ENCODE assay signal across 26 cellular contexts in the genomic region with DNA sequence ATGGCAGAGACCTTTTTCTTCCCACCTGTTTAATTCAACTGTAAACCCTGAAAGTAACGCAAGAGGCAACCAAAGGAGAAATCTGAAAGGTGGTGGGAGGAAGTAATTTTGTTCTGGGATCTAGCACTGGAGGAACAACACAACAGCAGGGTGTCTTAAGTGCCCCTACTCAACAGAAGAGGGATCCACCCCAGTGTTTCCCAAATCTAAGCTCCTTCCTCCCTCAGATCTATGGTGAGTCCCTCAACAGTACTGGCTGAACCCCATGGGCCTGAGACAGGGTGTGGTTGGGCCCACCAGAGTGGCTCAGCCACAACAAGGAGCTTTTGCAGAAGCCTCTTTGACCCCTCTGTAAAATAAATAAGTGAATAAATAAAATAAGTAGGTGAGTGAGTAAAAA.
DNase-seq lines count a peak whose midpoint lies in the region; ATAC-seq, FAIRE-seq and TF ChIP-seq lines count a peak whose summit lies in the region.
"Had no signal": no experiment of that assay in that cellular context is flagged by ENCODE, and none has a peak within 500 bp of the region (broad histone marks: within the 10 kb centered on the region; RNA-seq: fewer than 3 reads in every experiment).

No MANE protein-coding gene starts in this region.

- CTCF ChIA-PET in IMR-90 (lab: Yijun Ruan, JAX) (no interaction called here), H1 (lab: Charles Lee; ENCODE audit: partially characterized antibody) (interaction anchor here (0.9 kb wide), 1 partner anchor 817 kb away, joined by 4 read pairs; no protein-coding TSS in a partner anchor), HepG2 (lab: Yijun Ruan, JAX; ENCODE audit: low intra/inter-chr PET ratio, low total read pairs) (no interaction called here)

- H4K8ac ChIP-seq in IMR-90 (ENCODE audit: low read depth in 2 of 2, low read length in 2 of 2) (no peak overlapping the region), H1 (ENCODE audit: extremely low read depth, insufficient read depth, low read length) (no peak overlapping the region)

- H3K18ac ChIP-seq in IMR-90 (ENCODE audit: low read depth, low read length) (no peak overlapping the region), H1 (ENCODE audit: extremely low read depth, low read length) (no peak overlapping the region)

- no peaks in the 10 kb centered on the region for H3K27me3 Mint-ChIP-seq in GM23338 (ENCODE audit: insufficient read depth, low read depth, poor library complexity)
- H3K27me3 Mint-ChIP-seq in activated T-helper 2 cell treated with anti-CD3 and anti-CD28 coated beads, Interferon-gamma antibody, Interleukin-2, Interleukin-4, amounts not matched to agents 10 μg/mL and 5 μg/mL and 100 μg/mL, durations not matched to agents 14 hours and 24 hours and 36 hours (ENCODE audit: low read depth): no peaks in the 10 kb centered on the region
- H3K27me3 Mint-ChIP-seq: CD4-positive, alpha-beta T cell; CD8-positive, alpha-beta memory T cell had no signal

- H3K36me3 Mint-ChIP-seq in GM23338 (ENCODE audit: low read depth): no peaks in the 10 kb centered on the region
- H3K36me3 Mint-ChIP-seq in activated T-helper 2 cell treated with anti-CD3 and anti-CD28 coated beads, Interferon-gamma antibody, Interleukin-2, Interleukin-4, amounts not matched to agents 10 μg/mL and 5 μg/mL and 100 μg/mL, durations not matched to agents 14 hours and 24 hours and 36 hours (ENCODE audit: low read depth): no peaks in the 10 kb centered on the region
- H3K36me3 Mint-ChIP-seq: CD14-positive monocyte; CD8-positive, alpha-beta memory T cell had no signal

- in situ Hi-C loops in IMR-90 (cut with MboI; ENCODE audit: low sequenced_read_pairs): no loop called here
- in situ Hi-C loops in HepG2 (cut with HindIII; ENCODE audit: extremely low pct_ligation_motif_present, low pct_unique_long_range_greater_than_20kb): loop anchor here (5.0 kb wide), 1 partner anchor 819 kb away; no protein-coding TSS in a partner anchor

- H2BK20ac ChIP-seq in IMR-90 (ENCODE audit: low read depth, low read length): no peak overlapping the region
- no peak overlapping the region for H2BK20ac ChIP-seq in H1 (ENCODE audit: low read length)

- no peak overlapping the region for H3K27ac Mint-ChIP-seq in GM23338
- H3K27ac Mint-ChIP-seq in activated T-helper 2 cell treated with anti-CD3 and anti-CD28 coated beads, Interferon-gamma antibody, Interleukin-2, Interleukin-4, amounts not matched to agents 10 μg/mL and 5 μg/mL and 100 μg/mL, durations not matched to agents 14 hours and 24 hours and 36 hours: no peak overlapping the region
- H3K27ac Mint-ChIP-seq: CD14-positive monocyte; CD4-positive, alpha-beta T cell; CD8-positive, alpha-beta memory T cell; H9 had no signal

- no peak overlapping the region for H3K14ac ChIP-seq in IMR-90 (replicated peaks; ENCODE audit: low read depth, low read length)
- no peak overlapping the region for H3K14ac ChIP-seq in H1 (ENCODE audit: insufficient read length)

- H3K56ac ChIP-seq in IMR-90 (ENCODE audit: extremely low read depth, insufficient read depth, low read length) (no peak overlapping the region), H1 (replicated peaks; ENCODE audit: insufficient read length, low read depth, low read length) (no peak overlapping the region)

- H4K91ac ChIP-seq in IMR-90 (ENCODE audit: insufficient read depth, low read depth, low read length) (no peak overlapping the region), H1 (replicated peaks; ENCODE audit: insufficient read length, low read length) (no peak overlapping the region)

- H3K9me3 ChIP-seq in IMR-90 (ENCODE audit: control insufficient read depth, insufficient read depth, low read length) (no peaks in the 10 kb centered on the region), H1 (ENCODE audit: insufficient read depth in 2 of 2, low read depth in 1 of 2, low read length in 1 of 2) (no peaks in the 10 kb centered on the region), HepG2 (ENCODE audit: low read length) (no peaks in the 10 kb centered on the region)
- H3K9me3 ChIP-seq: A549; BE2C; BLaER1 treated with 17β-estradiol and CSF1 and Interleukin-3, amounts not matched to agents 10 nM and 100 nM had no signal

- no peak overlapping the region for H2BK120ac ChIP-seq in IMR-90 (ENCODE audit: low read depth, low read length)
- H2BK120ac ChIP-seq in H1 (replicated peaks; ENCODE audit: low read depth, low read length): no peak overlapping the region

- H2AFZ ChIP-seq in GM23338 (no peak overlapping the region), IMR-90 (replicated peaks; ENCODE audit: low read length, poor library complexity) (peak overlapping the region; percentile 58), H1 (ENCODE audit: low read length) (no peak overlapping the region), HepG2 (ENCODE audit: low read length) (no peak overlapping the region)

- H3K27ac ChIP-seq in GM23338 (ENCODE audit: low read depth): no peak overlapping the region
- H3K27ac ChIP-seq in IMR-90 (ENCODE audit: insufficient read depth, low read length): no peak overlapping the region
- no peak overlapping the region for H3K27ac ChIP-seq in H1 (ENCODE audit: low read depth, low read length)
- H3K27ac ChIP-seq in HepG2 (ENCODE audit: extremely low read length, insufficient read depth, low read length): no peak overlapping the region
- H3K27ac ChIP-seq: A549; BLaER1 treated with 17β-estradiol and CSF1 and Interleukin-3, amounts not matched to agents 10 nM and 100 nM had no signal

- H3K9me1 ChIP-seq in IMR-90 (ENCODE audit: insufficient read depth, low read length): no peaks in the 10 kb centered on the region

- dilution Hi-C loops in IMR-90 (cut with HindIII; ENCODE audit: low sequenced_read_pairs, unreplicated experiment): no loop called here

- H2BK5ac ChIP-seq in IMR-90 (ENCODE audit: low read depth, low read length, poor library complexity, severe bottlenecking) (no peak overlapping the region), H1 (ENCODE audit: low read depth, low read length) (no peak overlapping the region)

- no peaks in the 10 kb centered on the region for H3K9me2 ChIP-seq in GM23338 (ENCODE audit: insufficient read depth)

- H3K4me1 ChIP-seq in GM23338 (ENCODE audit: insufficient read depth): no peaks in the 10 kb centered on the region
- H3K4me1 ChIP-seq in IMR-90 (ENCODE audit: control insufficient read depth, insufficient read depth, low read length): no peaks in the 10 kb centered on the region
- peaks cover 0 to 2% (median 0%) of the 10 kb centered on the region in 4 experiments; a peak in 1 of 7 replicates for H3K4me1 ChIP-seq in H1 (replicated peaks in 1 of 4; ENCODE audit: control insufficient read depth in 3 of 4, insufficient read depth in 4 of 4, low read length in 3 of 4)
- H3K4me1 ChIP-seq in HepG2 (ENCODE audit: insufficient read depth, low read length): no peaks in the 10 kb centered on the region
- H3K4me1 ChIP-seq: A549; BLaER1 treated with 17β-estradiol and CSF1 and Interleukin-3, amounts not matched to agents 10 nM and 100 nM had no signal

- H3K27me3 ChIP-seq in GM23338 (ENCODE audit: insufficient read depth): no peaks in the 10 kb centered on the region
- no peaks in the 10 kb centered on the region for H3K27me3 ChIP-seq in IMR-90 (ENCODE audit: control insufficient read depth, insufficient read depth, low read length)
- no peaks in the 10 kb centered on the region for H3K27me3 ChIP-seq in H1 (replicated peaks in 1 of 4; ENCODE audit: control insufficient read depth in 3 of 4, extremely low read depth in 1 of 4, insufficient read depth in 3 of 4, low read length in 3 of 4)
- H3K27me3 ChIP-seq in HepG2 (ENCODE audit: control insufficient read depth in 1 of 2, insufficient read depth in 2 of 2, low read length in 2 of 2): no peaks in the 10 kb centered on the region
- H3K27me3 ChIP-seq: BE2C; BLaER1 treated with 17β-estradiol and CSF1 and Interleukin-3, amounts not matched to agents 10 nM and 100 nM had no signal

- H3K4me3 Mint-ChIP-seq in GM23338: no peak overlapping the region
- H3K4me3 Mint-ChIP-seq in activated T-helper 2 cell treated with anti-CD3 and anti-CD28 coated beads, Interferon-gamma antibody, Interleukin-2, Interleukin-4, amounts not matched to agents 10 μg/mL and 5 μg/mL and 100 μg/mL, durations not matched to agents 14 hours and 24 hours and 36 hours (ENCODE audit: low read depth): no peak overlapping the region
- H3K4me3 Mint-ChIP-seq: CD14-positive monocyte; CD4-positive, alpha-beta T cell; CD8-positive, alpha-beta memory T cell; H9 had no signal

- H3K23me2 ChIP-seq in H1 (ENCODE audit: low read depth, low read length): no peaks in the 10 kb centered on the region

- intact Hi-C loops in IMR-90 (cut with micrococcal nuclease) (loop anchor here (10.0 kb wide), 1 partner anchor 396 kb away; no protein-coding TSS in a partner anchor), HepG2 (cut with micrococcal nuclease; ENCODE audit: unreplicated experiment) (loop anchor here (10.0 kb wide), 1 partner anchor 256 kb away; no protein-coding TSS in a partner anchor)
- intact Hi-C loops in activated T-helper 2 cell treated with anti-CD3 and anti-CD28 coated beads, Interferon-gamma antibody, Interleukin-2, Interleukin-4, amounts not matched to agents 10 μg/mL and 5 μg/mL and 100 μg/mL, durations not matched to agents 14 hours and 24 hours and 36 hours (cut with micrococcal nuclease): no loop called here

- H3K79me2 ChIP-seq in GM23338 (replicated peaks; ENCODE audit: insufficient read depth): no peaks in the 10 kb centered on the region
- no peaks in the 10 kb centered on the region for H3K79me2 ChIP-seq in H1 (ENCODE audit: control insufficient read depth in 1 of 2, insufficient read depth in 2 of 2, low read length in 2 of 2)
- no peaks in the 10 kb centered on the region for H3K79me2 ChIP-seq in HepG2 (ENCODE audit: insufficient read depth, low read length)

- H2BK15ac ChIP-seq in IMR-90 (ENCODE audit: low read depth, low read length) (no peak overlapping the region), H1 (ENCODE audit: low read length) (no peak overlapping the region)

- H2AK5ac ChIP-seq in IMR-90 (ENCODE audit: low read depth, low read length): no peak overlapping the region
- no peak overlapping the region for H2AK5ac ChIP-seq in H1 (ENCODE audit: low read depth, low read length)

- H3K4me2 ChIP-seq in GM23338 (no peak overlapping the region), IMR-90 (ENCODE audit: low read depth, low read length) (no peak overlapping the region), H1 (ENCODE audit: insufficient read depth in 1 of 2, low read depth in 2 of 2, low read length in 2 of 2) (no peak overlapping the region), HepG2 (ENCODE audit: low read depth, low read length) (no peak overlapping the region)
- H3K4me2 ChIP-seq: A549 had no signal

- H3K4me3 ChIP-seq in GM23338 (no peak overlapping the region), IMR-90 (ENCODE audit: insufficient read depth, low read depth, low read length) (no peak overlapping the region), H1 (ENCODE audit: extremely low read depth in 1 of 4, insufficient read depth in 2 of 4, low read depth in 3 of 4, low read length in 4 of 4) (no peak overlapping the region), HepG2 (replicated peaks in 1 of 3; ENCODE audit: insufficient read depth in 1 of 3, low read depth in 2 of 3, low read length in 3 of 3) (no peak overlapping the region)
- H3K4me3 ChIP-seq: A549; BLaER1 treated with 17β-estradiol and CSF1 and Interleukin-3, amounts not matched to agents 10 nM and 100 nM; GM12878 had no signal

- no peaks in the 10 kb centered on the region for H3K36me3 ChIP-seq in GM23338 (ENCODE audit: insufficient read depth)
- H3K36me3 ChIP-seq in IMR-90 (ENCODE audit: control insufficient read depth, insufficient read depth, low read length): no peaks in the 10 kb centered on the region
- H3K36me3 ChIP-seq in H1 (ENCODE audit: control insufficient read depth in 2 of 4, insufficient read depth in 4 of 4, low read length in 3 of 4): no peaks in the 10 kb centered on the region
- H3K36me3 ChIP-seq in HepG2 (replicated peaks in 1 of 2; ENCODE audit: control insufficient read depth in 1 of 2, insufficient read depth in 2 of 2, low read length in 2 of 2): no peaks in the 10 kb centered on the region
- H3K36me3 ChIP-seq: BE2C; BLaER1 treated with 17β-estradiol and CSF1 and Interleukin-3, amounts not matched to agents 10 nM and 100 nM had no signal

- no peak overlapping the region for H2AK9ac ChIP-seq in IMR-90 (replicated peaks; ENCODE audit: low read depth, low read length, poor library complexity)

- WGBS in IMR-90 (ENCODE audit: extremely low coverage in 2 of 2, insufficient read length in 1 of 2), 2 experiments: no CpG with 5 or more reads among the region's 1 CpG
- 86% methylated on average over 1 of the region's 1 CpG; no CpG with 5 or more reads in 1 of the 2 experiments for WGBS in H1 (ENCODE audit: extremely low coverage in 1 of 2, insufficient coverage in 1 of 2, insufficient read length in 1 of 2, insufficient replicate concordance in 2 of 2, low coverage in 1 of 2, low lambda C conversion rate in 2 of 2, missing lambda C conversion rate in 1 of 2), 2 experiments
- 0% methylated on average over 1 of the region's 1 CpG for WGBS in HepG2 (ENCODE audit: low lambda C conversion rate)

- no peak overlapping the region for H3K23ac ChIP-seq in IMR-90 (ENCODE audit: low read depth, low read length)
- H3K23ac ChIP-seq in H1 (ENCODE audit: insufficient read length): no peak overlapping the region

- no peak overlapping the region for H3K9ac ChIP-seq in IMR-90 (ENCODE audit: low read depth, low read length)
- H3K9ac ChIP-seq in H1 (replicated peaks in 1 of 4; ENCODE audit: extremely low read depth in 1 of 4, low read depth in 3 of 4, low read length in 3 of 4): no peak overlapping the region
- no peak overlapping the region for H3K9ac ChIP-seq in HepG2 (ENCODE audit: insufficient read depth, low read depth, low read length)
- H3K9ac ChIP-seq: BLaER1 treated with 17β-estradiol and CSF1 and Interleukin-3, amounts not matched to agents 10 nM and 100 nM had no signal

- H4K5ac ChIP-seq in IMR-90 (ENCODE audit: low read depth, low read length) (no peak overlapping the region), H1 (ENCODE audit: insufficient read length, low read depth, low read length) (no peak overlapping the region)

- ATAC-seq in GM23338 (peak; percentile 60), IMR-90 (ENCODE audit: low read depth) (no peak), HepG2 (no peak)
- ATAC-seq: A549, GM12878, HCT116 had no signal

- H3K79me1 ChIP-seq in IMR-90 (ENCODE audit: low read depth in 1 of 2, low read length in 2 of 2) (no peaks in the 10 kb centered on the region), H1 (ENCODE audit: low read depth, low read length) (no peaks in the 10 kb centered on the region)

- TF ChIP-seq EP300 in H1 (IDR thresholded peaks at IDR 0.05; ENCODE audit: borderline replicate concordance in 1 of 2, low read depth in 2 of 2, low read length in 2 of 2) (no peak), HepG2 (IDR thresholded peaks at IDR 0.05; ENCODE audit: low read depth in 2 of 2, low read length in 2 of 2) (no peak), HepG2 (CRISPR knock-in tag; IDR thresholded peaks at IDR 0.05; ENCODE audit: borderline replicate concordance) (no peak)

- POLR2A ChIA-PET in IMR-90 (lab: Charles Lee; ENCODE audit: unreplicated experiment) (no interaction called here), H1 (lab: Charles Lee; ENCODE audit: partially characterized antibody) (no interaction called here), HepG2 (lab: Yijun Ruan, JAX) (no interaction called here)

- no peaks in the 10 kb centered on the region for H3K9me3 Mint-ChIP-seq in GM23338
- H3K9me3 Mint-ChIP-seq in activated T-helper 2 cell treated with anti-CD3 and anti-CD28 coated beads, Interferon-gamma antibody, Interleukin-2, Interleukin-4, amounts not matched to agents 10 μg/mL and 5 μg/mL and 100 μg/mL, durations not matched to agents 14 hours and 24 hours and 36 hours: no peaks in the 10 kb centered on the region
- H3K9me3 Mint-ChIP-seq: CD14-positive monocyte; CD4-positive, alpha-beta T cell; H9 had no signal

- TF ChIP-seq RAD21 in IMR-90 (IDR thresholded peaks at IDR 0.05; ENCODE audit: low read length): no peak
- TF ChIP-seq RAD21 in H1 (IDR thresholded peaks at IDR 0.05 in 1 of 2, conservative IDR thresholded peaks at IDR 0.05 in 1 of 2; ENCODE audit: low read depth in 2 of 2, low read length in 2 of 2): no peak
- no peak for TF ChIP-seq RAD21 in HepG2 (CRISPR knock-in tag; IDR thresholded peaks at IDR 0.05)

- H4K20me1 ChIP-seq in GM23338 (replicated peaks; ENCODE audit: insufficient read depth) (no peaks in the 10 kb centered on the region), IMR-90 (ENCODE audit: insufficient read depth, low read length) (no peaks in the 10 kb centered on the region), H1 (replicated peaks in 1 of 2; ENCODE audit: control insufficient read depth in 1 of 2, insufficient read depth in 2 of 2, low read length in 2 of 2) (no peaks in the 10 kb centered on the region), HepG2 (ENCODE audit: insufficient read depth, low read length) (no peaks in the 10 kb centered on the region)
- H4K20me1 ChIP-seq: BLaER1 treated with 17β-estradiol and CSF1 and Interleukin-3, amounts not matched to agents 10 nM and 100 nM had no signal

- FAIRE-seq in H1 (lab: Jason Lieb, UNC) (no peak), HepG2 (lab: Jason Lieb, UNC) (no peak)
- FAIRE-seq: A549, D721Med, GM12878, GM19239 had no signal

- TF ChIP-seq POLR2A in IMR-90 (IDR thresholded peaks at IDR 0.05; ENCODE audit: low read depth, low read length) (no peak), H1 (IDR thresholded peaks at IDR 0.05; ENCODE audit: control extremely low read depth in 1 of 2, low read depth in 2 of 2, low read length in 2 of 2) (no peak), HepG2 (IDR thresholded peaks at IDR 0.05; ENCODE audit: insufficient read depth in 1 of 2, low read depth in 2 of 2, low read length in 2 of 2) (no peak)

- TF ChIP-seq CTCF in GM23338 (conservative IDR thresholded peaks at IDR 0.05; ENCODE audit: low read depth in 2 of 2) (no peak), IMR-90 (conservative IDR thresholded peaks at IDR 0.05; ENCODE audit: low read depth, low read length) (no peak), H1 (IDR thresholded peaks at IDR 0.05; ENCODE audit: control extremely low read depth in 1 of 3, insufficient read depth in 1 of 3, low read depth in 1 of 3, low read length in 3 of 3) (no peak), HepG2 (CRISPR knock-in tag; IDR thresholded peaks at IDR 0.05) (no peak)

- H3K4me1 Mint-ChIP-seq in GM23338: peaks cover 4% of the 10 kb centered on the region; the same call in 2 of the 3 replicates
- H3K4me1 Mint-ChIP-seq in activated T-helper 2 cell treated with anti-CD3 and anti-CD28 coated beads, Interferon-gamma antibody, Interleukin-2, Interleukin-4, amounts not matched to agents 10 μg/mL and 5 μg/mL and 100 μg/mL, durations not matched to agents 14 hours and 24 hours and 36 hours (ENCODE audit: low read depth): no peaks in the 10 kb centered on the region
- H3K4me1 Mint-ChIP-seq: CD14-positive monocyte; CD8-positive, alpha-beta memory T cell had no signal

- no peak overlapping the region for H2BK12ac ChIP-seq in H1 (ENCODE audit: low read depth, low read length)

- BruUV-seq in IMR-90 (replicated peaks; lab: Mats Ljungman, UMichigan) (no TSS peak), HepG2 (replicated peaks; lab: Mats Ljungman, UMichigan) (no TSS peak)

- DNase-seq in GM23338 (ENCODE audit: low spot score) (peak; percentile 32), IMR-90 (no peak), H1 (ENCODE audit: low read depth in 1 of 2, low spot score in 2 of 2) (no peak), iPS-NIHi7 (ENCODE audit: extremely low spot score) (peak; percentile 12), NCI-H146 treated with DMSO at 0.1 percent for 48 hours (lab: John Stamatoyannopoulos, UW; ENCODE audit: unreplicated experiment) (no peak), HepG2 (ENCODE audit: low spot score) (no peak)
- no peak for DNase-seq in activated T-helper 2 cell treated with anti-CD3 and anti-CD28 coated beads, Interferon-gamma antibody, Interleukin-2, Interleukin-4, amounts not matched to agents 10 μg/mL and 5 μg/mL and 100 μg/mL, durations not matched to agents 14 hours and 24 hours and 36 hours (ENCODE audit: low spot score)
- DNase-seq: 8988T; ACHN; AML-193; BE2C; CD4-positive, alpha-beta T cell; CD8-positive, alpha-beta memory T cell; DMS 273 treated with DMSO at 0.1 percent for 48 hours; DMS79; EL; GDM1; GOT3; H9 had no signal

- no peak overlapping the region for H3K4ac ChIP-seq in IMR-90 (ENCODE audit: low read depth, low read length)
- H3K4ac ChIP-seq in H1 (replicated peaks; ENCODE audit: insufficient read length, low read depth, low read length): no peak overlapping the region

- no peaks in the 10 kb centered on the region for H3F3A ChIP-seq in GM23338 (replicated peaks; ENCODE audit: low read depth)

Comparison
In these comparisons a context has a peak if more than half of its experiments do, and no peak if none do; other contexts are left out.
1. DNase-seq: peak in GM23338 (single experiment) and iPS-NIHi7 (single experiment); none in IMR-90 (single experiment), H1 (0 of 2), NCI-H146 treated with DMSO at 0.1 percent for 48 hours (single experiment), activated T-helper 2 cell treated with anti-CD3 and anti-CD28 coated beads, Interferon-gamma antibody, Interleukin-2, Interleukin-4, amounts not matched to agents 10 μg/mL and 5 μg/mL and 100 μg/mL, durations not matched to agents 14 hours and 24 hours and 36 hours (single experiment) and HepG2 (single experiment).